In genomic region chr17:48568499-48569259, GRCh38 we compare ENCODE assay signal across 16 cellular contexts. TPM values are rescaled to one million over a fixed set of nuclear protein-coding genes. Genes with fewer than 3 reads are reported as not detected.
DNase-seq lines count a peak whose midpoint lies in the region; ATAC-seq and TF ChIP-seq lines count a peak whose summit lies in the region.
"Had no signal": no experiment of that assay in that cellular context is flagged by ENCODE, and none has a peak within 500 bp of the region (broad histone marks: within the 10 kb centered on the region; RNA-seq: fewer than 3 reads in every experiment).

No MANE protein-coding gene starts in this region.

- no peaks in the 10 kb centered on the region for H3K27me3 ChIP-seq in subcutaneous abdominal adipose tissue (ENCODE audit: control insufficient read depth in 5 of 5, insufficient read depth in 4 of 5, low read length in 5 of 5)

- CTCF ChIA-PET in activated naive CD4-positive, alpha-beta T cell treated with anti-CD3 and anti-CD28 coated beads, Interleukin-2, amount 10 ng/mL, durations not matched to agents 7 days and 5 days (lab: Charles Lee) = interaction anchor here (1.2 kb wide), 1 partner anchor 76 kb away, joined by 3 read pairs; no protein-coding TSS in a partner anchor

- H3K4me3 ChIP-seq in fibroblast of the aortic adventitia (ENCODE audit: low read depth, low read length) = peak overlapping the region; percentile 61
- peak overlapping the region; percentile 31 to 48 (median 44) for H3K4me3 ChIP-seq in subcutaneous abdominal adipose tissue (ENCODE audit: low read depth in 1 of 5, low read length in 5 of 5)
- H3K4me3 ChIP-seq: neural progenitor cell had no signal

- H3K4me1 ChIP-seq in subcutaneous abdominal adipose tissue (ENCODE audit: control insufficient read depth in 5 of 5, insufficient read depth in 5 of 5, low read length in 5 of 5) = peaks cover 12 to 95% (median 90%) of the 10 kb centered on the region in 5 donors
- H3K4me1 ChIP-seq: BE2C, neural progenitor cell had no signal

- DNase-seq in activated naive CD4-positive, alpha-beta T cell treated with anti-CD3 and anti-CD28 coated beads, Interleukin-2, amount 10 ng/mL, durations not matched to agents 7 days and 5 days = no peak
- no peak for DNase-seq in activated naive CD4-positive, alpha-beta T cell (lab: John Stamatoyannopoulos, UW)
- DNase-seq in activated naive CD8-positive, alpha-beta T cell treated with anti-CD3 and anti-CD28 coated beads for 36 hours = no peak
- peak; percentile 70 for DNase-seq in fibroblast of the aortic adventitia (ENCODE audit: low read depth)
- no peak for DNase-seq in foreskin melanocyte
- no peak for DNase-seq in G401 (ENCODE audit: low spot score)
- DNase-seq: activated effector memory CD4-positive, alpha-beta T cell treated with Interleukin-2 at 50 U/mL for 16 hours; BE2C; effector CD8-positive, alpha-beta T cell; GF-D8; NCI-H2171 treated with DMSO at 0.1 percent for 48 hours; stimulated activated naive CD4-positive, alpha-beta T cell had no signal

- H3K4me1 Mint-ChIP-seq in activated naive CD4-positive, alpha-beta T cell treated with anti-CD3 and anti-CD28 coated beads, Interleukin-2, amount 10 ng/mL, durations not matched to agents 7 days and 5 days = peaks cover 27% of the 10 kb centered on the region
- peaks cover 1% of the 10 kb centered on the region for H3K4me1 Mint-ChIP-seq in activated naive CD8-positive, alpha-beta T cell treated with anti-CD3 and anti-CD28 coated beads for 36 hours
- H3K4me1 Mint-ChIP-seq: neural progenitor cell had no signal

- ATAC-seq in HG03439 (IDR thresholded peaks at IDR 0.05; ENCODE audit: unreplicated experiment) = no peak
- ATAC-seq: activated CD4-positive, CD25-positive, alpha-beta regulatory T cell treated with anti-CD3 and anti-CD28 coated beads, Interleukin-2, amount 50 U/mL, for 24 hours had no signal

- H3K9me3 Mint-ChIP-seq in activated naive CD4-positive, alpha-beta T cell treated with anti-CD3 and anti-CD28 coated beads, Interleukin-2, amount 10 ng/mL, durations not matched to agents 7 days and 5 days = no peaks in the 10 kb centered on the region
- H3K9me3 Mint-ChIP-seq in activated naive CD8-positive, alpha-beta T cell treated with anti-CD3 and anti-CD28 coated beads for 36 hours = no peaks in the 10 kb centered on the region

- TF ChIP-seq CTCF in fibroblast of the aortic adventitia (IDR thresholded peaks at IDR 0.05; ENCODE audit: insufficient read depth, low read length) = no peak

- H3K27me3 Mint-ChIP-seq in activated naive CD4-positive, alpha-beta T cell treated with anti-CD3 and anti-CD28 coated beads, Interleukin-2, amount 10 ng/mL, durations not matched to agents 7 days and 5 days = peaks cover 3% of the 10 kb centered on the region
- H3K27me3 Mint-ChIP-seq in activated naive CD8-positive, alpha-beta T cell treated with anti-CD3 and anti-CD28 coated beads for 36 hours = peaks cover 2% of the 10 kb centered on the region

- in situ Hi-C loops in G401 (cut with HindIII; ENCODE audit: low sequenced_read_pairs) = no loop called here

- H3K27ac ChIP-seq in subcutaneous abdominal adipose tissue (ENCODE audit: low read depth, low read length) = peak overlapping the region; percentile 75
- H3K27ac ChIP-seq: neural progenitor cell had no signal

- peak overlapping the region in 4 of 5 donors; percentile 23 to 41 (median 30) for H3K9ac ChIP-seq in subcutaneous abdominal adipose tissue (ENCODE audit: low read length in 5 of 5)
- H3K9ac ChIP-seq: neural progenitor cell had no signal

- no peaks in the 10 kb centered on the region for H3K9me3 ChIP-seq in subcutaneous abdominal adipose tissue (ENCODE audit: control insufficient read depth in 5 of 5, low read length in 5 of 5)
- H3K9me3 ChIP-seq: BE2C had no signal

- no peak overlapping the region for H3K4me3 Mint-ChIP-seq in activated naive CD4-positive, alpha-beta T cell treated with anti-CD3 and anti-CD28 coated beads, Interleukin-2, amount 10 ng/mL, durations not matched to agents 7 days and 5 days
- H3K4me3 Mint-ChIP-seq in activated naive CD8-positive, alpha-beta T cell treated with anti-CD3 and anti-CD28 coated beads for 36 hours = peak overlapping the region; percentile 9
- H3K4me3 Mint-ChIP-seq: neural progenitor cell had no signal

- peaks cover 0 to 6% (median 0%) of the 10 kb centered on the region in 5 donors for H3K36me3 ChIP-seq in subcutaneous abdominal adipose tissue (ENCODE audit: control insufficient read depth in 5 of 5, insufficient read depth in 5 of 5, low read length in 5 of 5)
- H3K36me3 ChIP-seq: BE2C, neural progenitor cell had no signal

- peaks cover 12% of the 10 kb centered on the region for H3K36me3 Mint-ChIP-seq in activated naive CD4-positive, alpha-beta T cell treated with anti-CD3 and anti-CD28 coated beads, Interleukin-2, amount 10 ng/mL, durations not matched to agents 7 days and 5 days
- no peaks in the 10 kb centered on the region for H3K36me3 Mint-ChIP-seq in activated naive CD8-positive, alpha-beta T cell treated with anti-CD3 and anti-CD28 coated beads for 36 hours
- H3K36me3 Mint-ChIP-seq: neural progenitor cell had no signal

- H3K27ac Mint-ChIP-seq in activated naive CD4-positive, alpha-beta T cell treated with anti-CD3 and anti-CD28 coated beads, Interleukin-2, amount 10 ng/mL, durations not matched to agents 7 days and 5 days = peak overlapping the region; percentile 66
- no peak overlapping the region for H3K27ac Mint-ChIP-seq in activated naive CD8-positive, alpha-beta T cell treated with anti-CD3 and anti-CD28 coated beads for 36 hours
- H3K27ac Mint-ChIP-seq: neural progenitor cell had no signal

RNA-seq across cellular contexts. Expression of gene HOXB4, which starts 9.5 kb away (rescaled TPM):
- total RNA-seq in activated naive CD8-positive, alpha-beta T cell treated with anti-CD3 and anti-CD28 coated beads for 36 hours = 1 to 10 TPM; 1.3 to 1.9 TPM
- total RNA-seq in fibroblast of the aortic adventitia (ENCODE audit: low replicate concordance) = 3.8 and 7.0 TPM in 2 replicates
- 0.78 and 2.2 TPM in 2 replicates for total RNA-seq in G401 (2014; rRNA removed; shearing (Covaris generic))

RNA-seq across cellular contexts. Expression of gene HOXB3, which starts 21.4 kb away (rescaled TPM):
- 1 to 10 TPM; 1.4 to 2.0 TPM for total RNA-seq in activated naive CD8-positive, alpha-beta T cell treated with anti-CD3 and anti-CD28 coated beads for 36 hours
- total RNA-seq in fibroblast of the aortic adventitia (ENCODE audit: low replicate concordance) = 9.7 and 14.2 TPM in 2 replicates
- total RNA-seq in G401 (2014; rRNA removed; shearing (Covaris generic)) = 0.74 and 12.0 TPM in 2 replicates

RNA-seq across cellular contexts. Expression of gene HOXB2, which starts 23.8 kb away (rescaled TPM):
- total RNA-seq in activated naive CD8-positive, alpha-beta T cell treated with anti-CD3 and anti-CD28 coated beads for 36 hours = 1 to 10 TPM; 7.4 to 7.7 TPM
- 1.5 and 9.0 TPM in 2 replicates for total RNA-seq in fibroblast of the aortic adventitia (ENCODE audit: low replicate concordance)
- total RNA-seq in G401 (2014; rRNA removed; shearing (Covaris generic)) = 8.9 and 19.7 TPM in 2 replicates

RNA-seq across cellular contexts. Expression of gene HOXB5, which starts 24.9 kb away (rescaled TPM):
- not detected for total RNA-seq in activated naive CD8-positive, alpha-beta T cell treated with anti-CD3 and anti-CD28 coated beads for 36 hours
- 0.27 and 0.57 TPM in 2 replicates for total RNA-seq in fibroblast of the aortic adventitia (ENCODE audit: low replicate concordance)
- total RNA-seq in G401 (2014; rRNA removed; shearing (Covaris generic)) = 1.7 TPM in 1 of 2 replicates, not detected in the other

RNA-seq across cellular contexts. Expression of gene HOXB6, which starts 36.1 kb away (rescaled TPM):
- not detected for total RNA-seq in activated naive CD8-positive, alpha-beta T cell treated with anti-CD3 and anti-CD28 coated beads for 36 hours
- total RNA-seq in fibroblast of the aortic adventitia (ENCODE audit: low replicate concordance) = 0.63 and 13.1 TPM in 2 replicates
- total RNA-seq in G401 (2014; rRNA removed; shearing (Covaris generic)) = 0.92 and 2.0 TPM in 2 replicates
